In the genomic region with DNA sequence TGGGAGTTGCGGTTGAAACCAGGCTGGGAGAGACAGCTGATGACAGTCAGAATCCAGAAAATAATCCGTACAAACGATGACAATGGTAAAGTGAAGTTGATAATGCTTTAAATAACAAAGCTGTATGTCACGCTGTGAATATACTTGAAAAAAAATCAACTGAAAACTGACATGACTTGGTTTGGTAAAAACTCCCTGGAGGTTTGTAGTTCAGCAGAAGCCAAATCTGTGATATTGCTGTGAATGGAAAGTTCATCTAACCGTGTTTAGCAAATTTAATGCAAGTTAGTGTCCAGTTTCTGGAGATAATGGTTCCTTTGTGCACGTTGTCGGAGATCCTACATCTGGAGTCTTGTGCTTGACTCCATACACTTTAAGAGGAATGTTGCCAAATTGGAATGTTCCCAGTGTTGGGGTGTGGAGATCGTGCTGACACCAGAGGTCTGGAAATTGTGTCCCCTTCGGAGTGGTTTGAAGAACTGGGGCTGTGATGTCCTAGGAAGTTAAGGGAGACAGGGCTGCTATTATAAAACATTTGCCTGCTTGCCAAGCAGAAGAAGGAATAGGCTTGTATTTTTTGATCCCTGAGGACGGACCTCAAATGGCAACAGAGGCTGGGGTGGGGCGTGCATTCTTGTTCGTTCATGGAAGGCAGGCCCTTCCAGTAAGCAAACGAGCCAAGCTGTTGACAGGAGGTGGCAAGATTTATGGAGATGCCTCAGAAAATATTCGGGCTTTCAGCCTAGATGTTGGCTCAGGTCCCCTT, we compare ENCODE assay signal across 8 cellular contexts. TPM values are rescaled to one million over a fixed set of nuclear protein-coding genes. Genes with fewer than 3 reads are reported as not detected.
DNase-seq lines count a peak whose midpoint lies in the region; ATAC-seq, FAIRE-seq and TF ChIP-seq lines count a peak whose summit lies in the region.

No MANE protein-coding gene starts in this region.

- peak; percentile 48 for DNase-seq in DMS 273 treated with DMSO at 0.1 percent for 48 hours (lab: John Stamatoyannopoulos, UW)
- DNase-seq in ascending aorta (ENCODE audit: low spot score in 2 of 2) = peak in 1 of 2 donors; percentile 81
- peak; percentile 62 to 81 for DNase-seq in hippocampal formation (lab: John Stamatoyannopoulos, UW)
- DNase-seq in skeletal muscle cell (ENCODE audit: low read depth) = peak; percentile 83
- DNase-seq in GM19238 (ENCODE audit: insufficient read length, low spot score) = no peak
- DNase-seq in D721Med (ENCODE audit: insufficient read length, low spot score) = no peak
- DNase-seq in RPMI8226 = no peak

- peak overlapping the region; percentile 71 to 75 for H3K27ac ChIP-seq in ascending aorta

- no peak for FAIRE-seq in D721Med (lab: Jason Lieb, UNC)

- H3K9me3 ChIP-seq in ascending aorta = no peaks in the 10 kb centered on the region

- H3K36me3 ChIP-seq in ascending aorta = no peaks in the 10 kb centered on the region

- H3K4me3 ChIP-seq in ascending aorta (peak overlapping the region; percentile 30 to 54), skeletal muscle cell (ENCODE audit: low read depth, low read length) (peak overlapping the region; percentile 20)

- no peaks in the 10 kb centered on the region for H3K27me3 ChIP-seq in ascending aorta

- ATAC-seq in GM21447 (IDR thresholded peaks at IDR 0.05; ENCODE audit: unreplicated experiment) = no peak

- TF ChIP-seq CTCF in ascending aorta (IDR thresholded peaks at IDR 0.05) = no peak
- no peak for TF ChIP-seq CTCF in D721Med (IDR thresholded peaks at IDR 0.05; ENCODE audit: insufficient read depth, missing control alignments)

- peaks cover 7 to 46% of the 10 kb centered on the region in 2 donors for H3K4me1 ChIP-seq in ascending aorta

- intact Hi-C loops in ascending aorta (cut with DNase I) = loop anchor here (2.0 kb wide), 1 partner anchor 30 kb away; a partner anchor contains a TSS

RNA-seq across cellular contexts. Expression of a gene that starts 30.6 kb away (rescaled TPM):
- 56.4 TPM for total RNA-seq in ascending aorta

Comparison
In these comparisons a context has a peak if more than half of its experiments do, and no peak if none do; other contexts are left out.
1. DNase-seq: peak in DMS 273 treated with DMSO at 0.1 percent for 48 hours (single experiment), hippocampal formation (2 of 2) and skeletal muscle cell (single experiment); none in GM19238 (single experiment), D721Med (single experiment) and RPMI8226 (single experiment).